In the genomic region with DNA sequence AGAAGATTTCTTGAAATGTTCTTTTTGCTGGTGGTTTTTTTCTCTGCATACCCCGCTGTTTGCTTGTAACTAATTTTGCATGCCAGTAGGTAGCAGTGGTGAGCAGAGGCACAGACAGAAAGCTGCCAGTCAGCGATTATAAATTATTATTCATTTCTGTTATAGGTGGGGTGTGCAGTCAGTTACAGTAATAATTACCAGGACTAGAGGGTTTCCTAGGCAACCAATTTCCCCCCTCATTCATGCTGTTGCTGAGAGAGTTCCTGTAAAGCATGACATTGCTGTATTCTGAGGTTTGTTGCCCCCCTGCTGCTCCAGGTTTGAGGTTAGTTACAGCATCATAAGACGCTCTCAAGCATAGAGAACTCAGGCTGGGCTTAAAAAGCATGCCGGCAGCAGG, we compare ENCODE assay signal across 8 cellular contexts.
A peak's percentile ranks its signal among the peaks of the same experiment; 100 is the strongest.
DNase-seq lines count a peak whose midpoint lies in the region; ATAC-seq and TF ChIP-seq lines count a peak whose summit lies in the region.

No MANE protein-coding gene starts in this region.

- WGBS in neuronal stem cell (ENCODE audit: extremely low coverage in 2 of 2, insufficient read length in 2 of 2, insufficient replicate concordance in 1 of 2), 2 donors: no CpG with 5 or more reads among the region's 4 CpGs

- ATAC-seq in HG02852 (IDR thresholded peaks at IDR 0.05; ENCODE audit: unreplicated experiment) (peak; percentile 68), left lobe of liver (peak; percentile 22), HG03439 (IDR thresholded peaks at IDR 0.05; ENCODE audit: unreplicated experiment) (no peak)

- H3K4me3 ChIP-seq in neuronal stem cell (ENCODE audit: low read length in 2 of 2): no peak overlapping the region

- H2BK5ac ChIP-seq in neuronal stem cell (ENCODE audit: low read length): no peak overlapping the region

- DNase-seq in DMS53 (lab: John Stamatoyannopoulos, UW) (peak; percentile 48), DMS53 treated with DMSO at 0.1 percent for 48 hours (lab: John Stamatoyannopoulos, UW; ENCODE audit: unreplicated experiment) (no peak), RWPE1 (ENCODE audit: low spot score) (no peak), left lobe of liver (ENCODE audit: low spot score) (no peak), neuronal stem cell (ENCODE audit: low spot score) (no peak)
- DNase-seq in activated effector memory CD4-positive, alpha-beta T cell treated with anti-CD3 and anti-CD28 coated beads, Interleukin-2, amount 50 U/mL, for 16 hours: no peak

- TF ChIP-seq CTCF in RWPE1 (conservative IDR thresholded peaks at IDR 0.05; ENCODE audit: low read depth): peak; percentile 19; the same call in 1 of the 2 replicates

- H3K14ac ChIP-seq in neuronal stem cell (ENCODE audit: low read length): no peak overlapping the region

- no peak overlapping the region for H2AK5ac ChIP-seq in neuronal stem cell (ENCODE audit: low read depth, low read length)

- H3K27ac ChIP-seq in RWPE1: no peak overlapping the region
- no peak overlapping the region for H3K27ac ChIP-seq in neuronal stem cell (replicated peaks; ENCODE audit: low read length)

- H3K4me2 ChIP-seq in neuronal stem cell (ENCODE audit: insufficient read depth, low read length, poor library complexity, severe bottlenecking): no peak overlapping the region

- H2BK120ac ChIP-seq in neuronal stem cell (ENCODE audit: low read depth, low read length): no peak overlapping the region

- H3K23ac ChIP-seq in neuronal stem cell (ENCODE audit: low read depth, low read length, poor library complexity): no peak overlapping the region

- no peaks in the 10 kb centered on the region for H3K27me3 ChIP-seq in neuronal stem cell (ENCODE audit: control insufficient read depth in 3 of 3, insufficient read depth in 3 of 3, low read depth in 1 of 3, low read length in 3 of 3)

- peaks cover 6 to 11% of the 10 kb centered on the region in 2 donors for H3K4me1 ChIP-seq in neuronal stem cell (ENCODE audit: control insufficient read depth in 2 of 2, insufficient read depth in 1 of 2, low read depth in 1 of 2, low read length in 2 of 2)

- H3K9ac ChIP-seq in neuronal stem cell (ENCODE audit: low read depth, low read length, poor library complexity): no peak overlapping the region

- no peak overlapping the region for H3K18ac ChIP-seq in neuronal stem cell (ENCODE audit: low read length)

- peaks cover 2 to 4% of the 10 kb centered on the region in 2 donors for H3K36me3 ChIP-seq in neuronal stem cell (replicated peaks in 1 of 2; ENCODE audit: control insufficient read depth in 2 of 2, insufficient read depth in 2 of 2, low read length in 2 of 2)

- no peak overlapping the region for H2BK12ac ChIP-seq in neuronal stem cell (ENCODE audit: low read length)

- no peak overlapping the region for H2AFZ ChIP-seq in neuronal stem cell (ENCODE audit: low read length)

- H3K9me3 ChIP-seq in neuronal stem cell (replicated peaks in 1 of 2; ENCODE audit: control insufficient read depth in 2 of 2, insufficient read depth in 1 of 2, low read depth in 1 of 2, low read length in 2 of 2): peaks cover 0 to 2% of the 10 kb centered on the region in 2 donors

- H3K79me1 ChIP-seq in neuronal stem cell (ENCODE audit: low read depth, low read length): no peaks in the 10 kb centered on the region

- H4K91ac ChIP-seq in neuronal stem cell (ENCODE audit: low read depth, low read length, poor library complexity): no peak overlapping the region

- CTCF ChIA-PET in RWPE1 (lab: Yijun Ruan, JAX): interaction anchor here (0.5 to 1.1 kb wide), 4 partner anchors 13 to 1379 kb away, joined by 3 to 5 read pairs (median 4); no protein-coding TSS in a partner anchor

- no peak overlapping the region for H4K8ac ChIP-seq in neuronal stem cell (ENCODE audit: low read depth, low read length)

- H3K4ac ChIP-seq in neuronal stem cell (ENCODE audit: low read length): no peak overlapping the region

- no peak overlapping the region for H2BK15ac ChIP-seq in neuronal stem cell (ENCODE audit: low read length)

- POLR2A ChIA-PET in RWPE1 (lab: Yijun Ruan, JAX; ENCODE audit: low non-redundant PET): no interaction called here
